Comparison of ENCODE assay signal across 25 cellular contexts in genomic region chr17:36899250-36900129, GRCh38. TPM values are rescaled to one million over a fixed set of nuclear protein-coding genes. Genes with fewer than 3 reads are reported as not detected.
DNase-seq lines count a peak whose midpoint lies in the region; ATAC-seq and TF ChIP-seq lines count a peak whose summit lies in the region.
"Had no signal": no experiment of that assay in that cellular context is flagged by ENCODE, and none has a peak within 500 bp of the region (broad histone marks: within the 10 kb centered on the region; RNA-seq: fewer than 3 reads in every experiment).

No MANE protein-coding gene starts in this region.

- H3K4me2 ChIP-seq in mesendoderm (ENCODE audit: low read length): no peak overlapping the region

- ATAC-seq in activated CD8-positive, alpha-beta memory T cell treated with anti-CD3 and anti-CD28 coated beads, Interleukin-2, amount 10 ng/mL, durations not matched to agents 7 days and 5 days: no peak
- ATAC-seq: activated naive CD8-positive, alpha-beta T cell treated with anti-CD3 and anti-CD28 coated beads, Interleukin-2, amount 50 U/mL, for 24 hours; esophagus mucosa; left colon; natural killer cell; sciatic nerve had no signal

- no peak overlapping the region for H3K18ac ChIP-seq in mesendoderm (ENCODE audit: low read length)

- no peaks in the 10 kb centered on the region for H3K36me3 ChIP-seq in mesendoderm (ENCODE audit: control insufficient read depth, insufficient read depth, low read length)
- H3K36me3 ChIP-seq: suprapubic skin had no signal

- H3K4me3 Mint-ChIP-seq in brain: peak overlapping the region in 2 of 5 experiments; percentile 7 to 20
- H3K4me3 Mint-ChIP-seq in activated CD8-positive, alpha-beta memory T cell treated with anti-CD3 and anti-CD28 coated beads, Interleukin-2, amount 10 ng/mL, durations not matched to agents 7 days and 5 days: no peak overlapping the region
- H3K4me3 Mint-ChIP-seq: activated naive CD8-positive, alpha-beta T cell treated with anti-CD3 and anti-CD28 coated beads, Interleukin-2, amount 50 U/mL, for 24 hours; CD4-positive, alpha-beta T cell; mesothelial cell of epicardium; natural killer cell had no signal

- TF ChIP-seq CTCF in brain (conservative IDR thresholded peaks at IDR 0.05): no peak

- H3K79me2 ChIP-seq in mesendoderm (ENCODE audit: control insufficient read depth, insufficient read depth, low read length): no peaks in the 10 kb centered on the region

- CTCF ChIA-PET in activated CD8-positive, alpha-beta memory T cell treated with anti-CD3 and anti-CD28 coated beads, Interleukin-2, amount 10 ng/mL, durations not matched to agents 7 days and 5 days (lab: Charles Lee): no interaction called here

- peaks cover 3% of the 10 kb centered on the region for H3K4me1 ChIP-seq in mesendoderm (ENCODE audit: control insufficient read depth, low read depth, low read length)
- H3K4me1 ChIP-seq: suprapubic skin had no signal

- H2BK15ac ChIP-seq in mesendoderm (replicated peaks; ENCODE audit: low read depth): no peak overlapping the region

- H3K9ac ChIP-seq in mesendoderm (ENCODE audit: low read length): no peak overlapping the region

- H2BK5ac ChIP-seq in mesendoderm (ENCODE audit: low read length): no peak overlapping the region

- no peaks in the 10 kb centered on the region for H3K79me1 ChIP-seq in mesendoderm (ENCODE audit: low read length)

- peaks cover 28% of the 10 kb centered on the region for H3K4me1 Mint-ChIP-seq in brain
- H3K4me1 Mint-ChIP-seq in activated CD8-positive, alpha-beta memory T cell treated with anti-CD3 and anti-CD28 coated beads, Interleukin-2, amount 10 ng/mL, durations not matched to agents 7 days and 5 days: no peaks in the 10 kb centered on the region
- H3K4me1 Mint-ChIP-seq: activated naive CD8-positive, alpha-beta T cell treated with anti-CD3 and anti-CD28 coated beads, Interleukin-2, amount 50 U/mL, for 24 hours; natural killer cell had no signal

- no peaks in the 10 kb centered on the region for H3K36me3 Mint-ChIP-seq in brain
- no peaks in the 10 kb centered on the region for H3K36me3 Mint-ChIP-seq in activated CD8-positive, alpha-beta memory T cell treated with anti-CD3 and anti-CD28 coated beads, Interleukin-2, amount 10 ng/mL, durations not matched to agents 7 days and 5 days
- H3K36me3 Mint-ChIP-seq: mesothelial cell of epicardium, natural killer cell had no signal

- no peak overlapping the region for H3K4ac ChIP-seq in mesendoderm (ENCODE audit: low read depth, low read length)

- DNase-seq in DMS 273 treated with DMSO at 0.1 percent for 48 hours (lab: John Stamatoyannopoulos, UW) (peak; percentile 33), HT1080 (ENCODE audit: low read depth) (peak; percentile 30), mesendoderm (peak; percentile 70), NCI-H128 (lab: John Stamatoyannopoulos, UW; ENCODE audit: unreplicated experiment) (no peak), head of caudate nucleus (no peak)
- no peak for DNase-seq in activated CD4-positive, alpha-beta T cell treated with anti-CD3 and anti-CD28 coated beads for 1 hour
- no peak for DNase-seq in activated CD8-positive, alpha-beta memory T cell treated with anti-CD3 and anti-CD28 coated beads, Interleukin-2, amount 10 ng/mL, durations not matched to agents 7 days and 5 days
- DNase-seq: activated CD4-positive, alpha-beta T cell treated with anti-CD3 and anti-CD28 coated beads, Interleukin-2, amount 50 U/mL, for 4 hours; activated effector memory CD4-positive, alpha-beta T cell treated with Interleukin-2 at 50 U/mL for 16 hours; activated naive CD8-positive, alpha-beta T cell treated with anti-CD3 and anti-CD28 coated beads, Interleukin-2, amount 50 U/mL, for 24 hours; CD4-positive, alpha-beta T cell; DMS153; GOT3; KG1; left colon; MV-4-11; natural killer cell; NCI-H1930; NCI-H526 treated with DMSO at 0.1 percent for 48 hours; OCI-M1 had no signal

- H3K9me3 Mint-ChIP-seq in brain: peaks cover 0 to 6% (median 0%) of the 10 kb centered on the region in 5 experiments
- H3K9me3 Mint-ChIP-seq in activated CD8-positive, alpha-beta memory T cell treated with anti-CD3 and anti-CD28 coated beads, Interleukin-2, amount 10 ng/mL, durations not matched to agents 7 days and 5 days (ENCODE audit: low read depth): no peaks in the 10 kb centered on the region
- H3K9me3 Mint-ChIP-seq: activated naive CD8-positive, alpha-beta T cell treated with anti-CD3 and anti-CD28 coated beads, Interleukin-2, amount 50 U/mL, for 24 hours; CD4-positive, alpha-beta T cell; mesothelial cell of epicardium; natural killer cell had no signal

- no peak overlapping the region for H3K4me3 ChIP-seq in mesendoderm (ENCODE audit: low read length)
- H3K4me3 ChIP-seq: suprapubic skin had no signal

- WGBS in mesendoderm (ENCODE audit: extremely low coverage, insufficient coverage, low lambda C conversion rate): no CpG with 5 or more reads among the region's 7 CpGs

- peaks cover 25% of the 10 kb centered on the region for H3K27me3 Mint-ChIP-seq in brain
- H3K27me3 Mint-ChIP-seq in activated CD8-positive, alpha-beta memory T cell treated with anti-CD3 and anti-CD28 coated beads, Interleukin-2, amount 10 ng/mL, durations not matched to agents 7 days and 5 days: peaks cover 31% of the 10 kb centered on the region

- H4K5ac ChIP-seq in mesendoderm (ENCODE audit: low read length): no peak overlapping the region

- H3K23ac ChIP-seq in mesendoderm (ENCODE audit: low read length): no peak overlapping the region

- H2BK120ac ChIP-seq in mesendoderm (ENCODE audit: low read depth, low read length): no peak overlapping the region

- no peaks in the 10 kb centered on the region for H3K27me3 ChIP-seq in mesendoderm (ENCODE audit: insufficient read depth, low read length, poor library complexity)

- no peak overlapping the region for H3K27ac ChIP-seq in mesendoderm (ENCODE audit: low read depth, low read length)
- H3K27ac ChIP-seq: suprapubic skin had no signal

- peak overlapping the region; percentile 62 to 87 (median 84) for H3K27ac Mint-ChIP-seq in brain
- H3K27ac Mint-ChIP-seq in activated CD8-positive, alpha-beta memory T cell treated with anti-CD3 and anti-CD28 coated beads, Interleukin-2, amount 10 ng/mL, durations not matched to agents 7 days and 5 days: no peak overlapping the region
- H3K27ac Mint-ChIP-seq: activated naive CD8-positive, alpha-beta T cell treated with anti-CD3 and anti-CD28 coated beads, Interleukin-2, amount 50 U/mL, for 24 hours; CD4-positive, alpha-beta T cell; mesothelial cell of epicardium; natural killer cell had no signal

- no peak overlapping the region for H2AK5ac ChIP-seq in mesendoderm (ENCODE audit: low read length)

- intact Hi-C loops in head of caudate nucleus (cut with DNase I): no loop called here

- H4K8ac ChIP-seq in mesendoderm (ENCODE audit: low read depth, low read length): no peak overlapping the region

- H3K56ac ChIP-seq in mesendoderm (ENCODE audit: low read length): no peak overlapping the region

RNA-seq across cellular contexts. Expression of gene LHX1, which starts 37.8 kb away (rescaled TPM):
- 1.3 and 2.2 TPM in 2 replicates for total RNA-seq in HT1080 (2014; rRNA removed; shearing (Covaris generic))
- polyA plus RNA-seq in HT1080 (2015; cell fraction: cytosol; rRNA removed): 5.5 and 6.9 TPM in 2 replicates
- 9.4 and 9.8 TPM in 2 replicates for polyA plus RNA-seq in HT1080 (2015; cell fraction: nucleus; rRNA removed)
- not detected for polyA plus RNA-seq in brain (ENCODE audit: insufficient read depth, low read depth, low replicate concordance)
- polyA plus RNA-seq in mesendoderm (2013, experiment 1 of 2): 20.5 TPM
- polyA plus RNA-seq in mesendoderm (2013, experiment 2 of 2): 18.4 TPM
- under 1 TPM in 1 of 2 experiments, not detected in 1; 0.66 TPM for total RNA-seq in activated CD8-positive, alpha-beta memory T cell treated with anti-CD3 and anti-CD28 coated beads, Interleukin-2, amount 10 ng/mL, durations not matched to agents 7 days and 5 days
- total RNA-seq: CD4-positive, alpha-beta T cell; esophagus mucosa; left colon; mesothelial cell of epicardium; natural killer cell; sciatic nerve; suprapubic skin had no signal

RNA-seq across cellular contexts. Expression of gene AATF, which starts 49.3 kb away (rescaled TPM):
- 125 and 153 TPM in 2 replicates for total RNA-seq in HT1080 (2014; rRNA removed; shearing (Covaris generic))
- 59.6 and 74.4 TPM in 2 replicates for polyA plus RNA-seq in HT1080 (2015; cell fraction: cytosol; rRNA removed)
- polyA plus RNA-seq in HT1080 (2015; cell fraction: nucleus; rRNA removed): 79.6 and 86.4 TPM in 2 replicates
- polyA plus RNA-seq in brain (ENCODE audit: insufficient read depth, low read depth, low replicate concordance): 72.4 TPM
- polyA plus RNA-seq in mesendoderm (2013, experiment 1 of 2): 118 TPM
- polyA plus RNA-seq in mesendoderm (2013, experiment 2 of 2): 114 TPM
- total RNA-seq in activated CD8-positive, alpha-beta memory T cell treated with anti-CD3 and anti-CD28 coated beads, Interleukin-2, amount 10 ng/mL, durations not matched to agents 7 days and 5 days: 10 to 100 TPM; 78.7 to 84.5 TPM

Comparison
In these comparisons a context has a peak if more than half of its experiments do, and no peak if none do; other contexts are left out.
1. DNase-seq: peak in DMS 273 treated with DMSO at 0.1 percent for 48 hours (single experiment), HT1080 (single experiment) and mesendoderm (single experiment); none in NCI-H128 (single experiment), head of caudate nucleus (0 of 42), activated CD4-positive, alpha-beta T cell treated with anti-CD3 and anti-CD28 coated beads for 1 hour (single experiment) and activated CD8-positive, alpha-beta memory T cell treated with anti-CD3 and anti-CD28 coated beads, Interleukin-2, amount 10 ng/mL, durations not matched to agents 7 days and 5 days (single experiment).